ENCODE assay signal across 12 cellular contexts in the genomic region with DNA sequence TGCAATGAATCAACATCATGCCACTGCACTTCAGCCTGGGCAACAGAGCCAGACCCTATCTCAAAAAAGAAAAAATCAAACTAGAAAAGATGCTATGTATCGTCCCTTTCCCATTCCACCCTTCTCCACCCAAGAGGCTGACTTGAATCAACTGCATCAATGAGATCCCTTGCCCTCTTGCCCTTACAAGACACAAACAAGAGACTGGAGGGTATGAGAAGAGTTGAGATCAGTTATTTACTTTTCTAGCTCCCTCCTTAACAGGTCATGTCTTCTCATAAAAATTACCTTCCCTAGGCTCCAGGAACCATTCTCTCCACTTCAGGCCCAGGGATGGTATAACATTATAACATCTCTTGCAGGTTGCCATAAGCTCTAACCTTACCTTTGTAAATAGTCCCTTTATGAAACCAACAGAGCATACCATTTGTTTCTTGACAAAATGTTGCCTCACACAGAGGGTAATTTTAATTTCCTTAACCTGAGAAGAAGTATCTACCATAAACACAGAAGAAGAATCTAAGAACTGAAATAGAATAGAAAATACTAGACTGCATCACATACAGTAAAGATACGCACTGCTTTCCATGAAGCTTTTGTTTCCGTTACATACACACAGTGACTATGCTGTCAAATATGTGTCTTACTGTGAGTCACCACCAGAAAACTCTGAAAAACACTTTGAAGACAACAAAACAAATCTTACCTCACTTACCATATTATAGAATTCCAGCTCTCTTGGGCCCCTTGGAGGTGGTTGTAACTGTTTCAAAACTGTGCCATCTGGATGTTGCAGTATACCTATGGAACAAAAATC. TPM values are rescaled to one million over a fixed set of nuclear protein-coding genes. Genes with fewer than 3 reads are reported as not detected.
DNase-seq lines count a peak whose midpoint lies in the region.
"Had no signal": no experiment of that assay in that cellular context is flagged by ENCODE, and none has a peak within 500 bp of the region (broad histone marks: within the 10 kb centered on the region; RNA-seq: fewer than 3 reads in every experiment).

No MANE protein-coding gene starts in this region.

- DNase-seq in DMS53 (lab: John Stamatoyannopoulos, UW) (peak; percentile 14), DMS53 treated with DMSO at 0.1 percent for 48 hours (lab: John Stamatoyannopoulos, UW; ENCODE audit: unreplicated experiment) (no peak), NCI-H226 (peak; percentile 74), dedifferentiated amniotic fluid mesenchymal stem cell (ENCODE audit: extremely low spot score) (peak; percentile 85), renal cortical epithelial cell (ENCODE audit: low read depth) (peak; percentile 99), NCI-H1930 (lab: John Stamatoyannopoulos, UW) (no peak), posterior cingulate gyrus (no peak), NCI-H1694 treated with DMSO at 0.1 percent for 48 hours (lab: John Stamatoyannopoulos, UW) (no peak)
- DNase-seq: activated CD4-positive, alpha-beta T cell treated with anti-CD3 and anti-CD28 coated beads, Interleukin-2, amount 10 ng/mL, durations not matched to agents 7 days and 5 days; dorsolateral prefrontal cortex; MV-4-11; psoas muscle had no signal

- intact Hi-C loops in posterior cingulate gyrus (cut with DNase I) = no loop called here

RNA-seq across cellular contexts. Expression of a gene that starts 30.5 kb away (rescaled TPM):
- total RNA-seq in renal cortical epithelial cell = 8.5 and 11.1 TPM in 2 replicates

RNA-seq across cellular contexts. Expression of a gene that starts 31.7 kb away (rescaled TPM):
- total RNA-seq in renal cortical epithelial cell = 25.0 and 42.2 TPM in 2 replicates

Comparison
In these comparisons a context has a peak if more than half of its experiments do, and no peak if none do; other contexts are left out.
1. DNase-seq: peak in DMS53 (single experiment), NCI-H226 (single experiment), dedifferentiated amniotic fluid mesenchymal stem cell (single experiment) and renal cortical epithelial cell (single experiment); none in DMS53 treated with DMSO at 0.1 percent for 48 hours (single experiment), NCI-H1930 (0 of 2), posterior cingulate gyrus (0 of 10) and NCI-H1694 treated with DMSO at 0.1 percent for 48 hours (single experiment).